In genomic region chr10:11539191-11539868, GRCh38 we compare ENCODE assay signal across 10 cellular contexts.
DNase-seq lines count a peak whose midpoint lies in the region; ATAC-seq and TF ChIP-seq lines count a peak whose summit lies in the region.
"Had no signal": no experiment of that assay in that cellular context is flagged by ENCODE, and none has a peak within 500 bp of the region (broad histone marks: within the 10 kb centered on the region; RNA-seq: fewer than 3 reads in every experiment).

No MANE protein-coding gene starts in this region.

- no peak for TF ChIP-seq CTCF in activated CD8-positive, alpha-beta T cell treated with anti-CD3 and anti-CD28 coated beads for 36 hours (IDR thresholded peaks at IDR 0.05)
- no peak for TF ChIP-seq CTCF in NB4 (IDR thresholded peaks at IDR 0.05; ENCODE audit: low read depth, low read length)

- POLR2A ChIA-PET in activated CD8-positive, alpha-beta T cell treated with anti-CD3 and anti-CD28 coated beads for 36 hours (lab: Charles Lee) = interaction anchor here (0.7 kb wide), 1 partner anchor 13 kb away, joined by 3 read pairs; no protein-coding TSS in a partner anchor
- POLR2A ChIA-PET in activated CD8-positive, alpha-beta T cell treated with anti-CD3 and anti-CD28 coated beads, Interleukin-2, amount 10 ng/mL, durations not matched to agents 7 days and 5 days (lab: Charles Lee) = no interaction called here

- CTCF ChIA-PET in activated CD8-positive, alpha-beta T cell treated with anti-CD3 and anti-CD28 coated beads for 36 hours (lab: Charles Lee) = no interaction called here
- CTCF ChIA-PET in activated CD8-positive, alpha-beta T cell treated with anti-CD3 and anti-CD28 coated beads, Interleukin-2, amount 10 ng/mL, durations not matched to agents 7 days and 5 days (lab: Charles Lee) = interaction anchor here (1.3 kb wide), 1 partner anchor 218 kb away, joined by 4 read pairs; no protein-coding TSS in a partner anchor

- TF ChIP-seq POLR2A in NB4 (IDR thresholded peaks at IDR 0.05; ENCODE audit: extremely low read depth, insufficient read length) (no peak), GM18505 (IDR thresholded peaks at IDR 0.05; ENCODE audit: borderline replicate concordance, extremely low read depth, insufficient read depth, insufficient read length) (no peak)

- H3K27me3 Mint-ChIP-seq in activated CD8-positive, alpha-beta T cell treated with anti-CD3 and anti-CD28 coated beads for 36 hours = no peaks in the 10 kb centered on the region
- H3K27me3 Mint-ChIP-seq in activated CD8-positive, alpha-beta T cell treated with anti-CD3 and anti-CD28 coated beads, Interleukin-2, amount 10 ng/mL, durations not matched to agents 7 days and 5 days (ENCODE audit: low read depth) = peaks cover 3% of the 10 kb centered on the region

- H3K4me1 Mint-ChIP-seq in activated CD8-positive, alpha-beta T cell treated with anti-CD3 and anti-CD28 coated beads for 36 hours (ENCODE audit: low read depth) = peaks cover 13% of the 10 kb centered on the region
- no peaks in the 10 kb centered on the region for H3K4me1 Mint-ChIP-seq in activated CD8-positive, alpha-beta T cell treated with anti-CD3 and anti-CD28 coated beads, Interleukin-2, amount 10 ng/mL, durations not matched to agents 7 days and 5 days (ENCODE audit: low read depth)
- peaks cover 6% of the 10 kb centered on the region for H3K4me1 Mint-ChIP-seq in stimulated activated effector memory CD8-positive, alpha-beta T cell treated with anti-CD3 and anti-CD28 coated beads, Interleukin-12 subunit alpha, Interleukin-12 subunit beta, amount 100 ng/mL, for 72 hours
- H3K4me1 Mint-ChIP-seq: CD4-positive, alpha-beta memory T cell had no signal

- intact Hi-C loops in activated CD8-positive, alpha-beta T cell treated with anti-CD3 and anti-CD28 coated beads for 36 hours (cut with micrococcal nuclease) = no loop called here

- no peaks in the 10 kb centered on the region for H3K36me3 Mint-ChIP-seq in activated CD8-positive, alpha-beta T cell treated with anti-CD3 and anti-CD28 coated beads for 36 hours (ENCODE audit: low read depth)
- no peaks in the 10 kb centered on the region for H3K36me3 Mint-ChIP-seq in activated CD8-positive, alpha-beta T cell treated with anti-CD3 and anti-CD28 coated beads, Interleukin-2, amount 10 ng/mL, durations not matched to agents 7 days and 5 days (ENCODE audit: low read depth)
- no peaks in the 10 kb centered on the region for H3K36me3 Mint-ChIP-seq in stimulated activated effector memory CD8-positive, alpha-beta T cell treated with anti-CD3 and anti-CD28 coated beads, Interleukin-12 subunit alpha, Interleukin-12 subunit beta, amount 100 ng/mL, for 72 hours
- H3K36me3 Mint-ChIP-seq: CD4-positive, alpha-beta memory T cell had no signal

- peak overlapping the region; percentile 74 for H3K27ac ChIP-seq in epithelial cell of prostate
- H3K27ac ChIP-seq: Peyer's patch had no signal

- no peak overlapping the region for H3K4me3 ChIP-seq in NB4 (ENCODE audit: low read depth, low read length)
- H3K4me3 ChIP-seq: Peyer's patch had no signal

- H3K4me3 Mint-ChIP-seq in activated CD8-positive, alpha-beta T cell treated with anti-CD3 and anti-CD28 coated beads for 36 hours = no peak overlapping the region
- H3K4me3 Mint-ChIP-seq in activated CD8-positive, alpha-beta T cell treated with anti-CD3 and anti-CD28 coated beads, Interleukin-2, amount 10 ng/mL, durations not matched to agents 7 days and 5 days = no peak overlapping the region
- H3K4me3 Mint-ChIP-seq in stimulated activated effector memory CD8-positive, alpha-beta T cell treated with anti-CD3 and anti-CD28 coated beads, Interleukin-12 subunit alpha, Interleukin-12 subunit beta, amount 100 ng/mL, for 72 hours = no peak overlapping the region
- H3K4me3 Mint-ChIP-seq: CD4-positive, alpha-beta memory T cell had no signal

- peak; percentile 84 for ATAC-seq in activated CD8-positive, alpha-beta T cell treated with anti-CD3 and anti-CD28 coated beads for 36 hours
- ATAC-seq in activated CD8-positive, alpha-beta T cell treated with anti-CD3 and anti-CD28 coated beads, Interleukin-2, amount 10 ng/mL, durations not matched to agents 7 days and 5 days = no peak
- peak; percentile 91 for ATAC-seq in stimulated activated effector memory CD8-positive, alpha-beta T cell treated with anti-CD3 and anti-CD28 coated beads, Interleukin-12 subunit alpha, Interleukin-12 subunit beta, amount 100 ng/mL, for 72 hours
- ATAC-seq in GM18505 (IDR thresholded peaks at IDR 0.05; ENCODE audit: unreplicated experiment) (no peak), GM18519 (IDR thresholded peaks at IDR 0.05; ENCODE audit: low FRiP score, unreplicated experiment) (no peak)

- DNase-seq in activated CD8-positive, alpha-beta T cell treated with anti-CD3 and anti-CD28 coated beads for 36 hours = peak; percentile 10
- no peak for DNase-seq in activated CD8-positive, alpha-beta T cell treated with anti-CD3 and anti-CD28 coated beads, Interleukin-2, amount 10 ng/mL, durations not matched to agents 7 days and 5 days
- DNase-seq in NB4 (ENCODE audit: low read depth) = peak; percentile 30
- DNase-seq in epithelial cell of prostate (ENCODE audit: low read depth, low spot score) = peak; percentile 39
- no peak for DNase-seq in stimulated activated effector memory CD8-positive, alpha-beta T cell treated with anti-CD3 and anti-CD28 coated beads, Interleukin-12 subunit alpha, Interleukin-12 subunit beta, amount 100 ng/mL, for 72 hours (ENCODE audit: low spot score in 2 of 2)
- no peak for DNase-seq in effector CD4-positive, alpha-beta T cell
- DNase-seq: CD4-positive, alpha-beta memory T cell; Peyer's patch had no signal

- no peak overlapping the region for H3K27ac Mint-ChIP-seq in activated CD8-positive, alpha-beta T cell treated with anti-CD3 and anti-CD28 coated beads for 36 hours
- H3K27ac Mint-ChIP-seq in activated CD8-positive, alpha-beta T cell treated with anti-CD3 and anti-CD28 coated beads, Interleukin-2, amount 10 ng/mL, durations not matched to agents 7 days and 5 days = no peak overlapping the region
- H3K27ac Mint-ChIP-seq in stimulated activated effector memory CD8-positive, alpha-beta T cell treated with anti-CD3 and anti-CD28 coated beads, Interleukin-12 subunit alpha, Interleukin-12 subunit beta, amount 100 ng/mL, for 72 hours = no peak overlapping the region

- no peaks in the 10 kb centered on the region for H3K9me3 Mint-ChIP-seq in activated CD8-positive, alpha-beta T cell treated with anti-CD3 and anti-CD28 coated beads for 36 hours
- H3K9me3 Mint-ChIP-seq in activated CD8-positive, alpha-beta T cell treated with anti-CD3 and anti-CD28 coated beads, Interleukin-2, amount 10 ng/mL, durations not matched to agents 7 days and 5 days (ENCODE audit: insufficient read depth) = no peaks in the 10 kb centered on the region
- no peaks in the 10 kb centered on the region for H3K9me3 Mint-ChIP-seq in stimulated activated effector memory CD8-positive, alpha-beta T cell treated with anti-CD3 and anti-CD28 coated beads, Interleukin-12 subunit alpha, Interleukin-12 subunit beta, amount 100 ng/mL, for 72 hours
- H3K9me3 Mint-ChIP-seq: CD4-positive, alpha-beta memory T cell had no signal

Comparison
In these comparisons a context has a peak if more than half of its experiments do, and no peak if none do; other contexts are left out.
1. ATAC-seq: peak in activated CD8-positive, alpha-beta T cell treated with anti-CD3 and anti-CD28 coated beads for 36 hours (single experiment) and stimulated activated effector memory CD8-positive, alpha-beta T cell treated with anti-CD3 and anti-CD28 coated beads, Interleukin-12 subunit alpha, Interleukin-12 subunit beta, amount 100 ng/mL, for 72 hours (single experiment); none in activated CD8-positive, alpha-beta T cell treated with anti-CD3 and anti-CD28 coated beads, Interleukin-2, amount 10 ng/mL, durations not matched to agents 7 days and 5 days (single experiment), GM18505 (single experiment) and GM18519 (single experiment).
2. DNase-seq: peak in activated CD8-positive, alpha-beta T cell treated with anti-CD3 and anti-CD28 coated beads for 36 hours (single experiment), NB4 (single experiment) and epithelial cell of prostate (single experiment); none in activated CD8-positive, alpha-beta T cell treated with anti-CD3 and anti-CD28 coated beads, Interleukin-2, amount 10 ng/mL, durations not matched to agents 7 days and 5 days (single experiment), stimulated activated effector memory CD8-positive, alpha-beta T cell treated with anti-CD3 and anti-CD28 coated beads, Interleukin-12 subunit alpha, Interleukin-12 subunit beta, amount 100 ng/mL, for 72 hours (0 of 2) and effector CD4-positive, alpha-beta T cell (single experiment).